25 cellular contexts compared by ENCODE assay signal in the genomic region with DNA sequence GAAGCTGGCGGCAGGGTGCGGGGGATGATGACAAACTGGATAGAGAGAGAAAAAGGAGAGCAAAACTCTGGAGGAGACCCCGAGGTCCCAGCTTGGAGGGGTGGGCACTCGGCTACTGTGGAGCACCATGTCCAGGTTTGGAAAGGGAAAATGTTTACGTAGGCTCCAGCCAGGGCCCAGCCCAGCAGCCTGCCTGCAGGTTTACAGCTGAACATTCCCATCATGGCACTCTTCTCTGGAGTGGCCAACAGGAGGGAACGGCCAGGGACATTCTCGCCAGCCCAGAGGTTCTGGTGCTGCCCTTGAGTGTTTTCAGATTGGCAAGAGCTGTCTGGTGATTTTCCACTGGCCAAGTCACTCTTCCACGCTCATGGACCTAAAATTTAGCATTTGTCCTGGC.
"Had no signal": no experiment of that assay in that cellular context is flagged by ENCODE, and none has a peak within 500 bp of the region (broad histone marks: within the 10 kb centered on the region; RNA-seq: fewer than 3 reads in every experiment).

No MANE protein-coding gene starts in this region.

- H3K4me3 Mint-ChIP-seq: activated CD4-positive, alpha-beta memory T cell treated with anti-CD3 and anti-CD28 coated beads, Interleukin-2, amount 10 ng/mL, durations not matched to agents 7 days and 5 days; activated CD4-positive, alpha-beta T cell treated with anti-CD3 and anti-CD28 coated beads, Interleukin-2, amount 10 ng/mL, durations not matched to agents 7 days and 5 days; activated naive CD8-positive, alpha-beta T cell; activated T-cell treated with anti-CD3 and anti-CD28 coated beads, Interleukin-2, amount 50 U/mL, for 4 hours; activated T-helper 1 cell treated with anti-CD3 and anti-CD28 coated beads, Interleukin-12 subunit alpha, Interleukin-12 subunit beta, Interleukin-2, Interleukin-4 antibody, amounts not matched to agents 30 ng/mL and 10 ng/mL and 1 ng/mL, durations not matched to agents 14 hours and 24 hours and 36 hours; central memory CD8-positive, alpha-beta T cell had no signal

- H3K4me1 Mint-ChIP-seq: activated CD4-positive, alpha-beta memory T cell treated with anti-CD3 and anti-CD28 coated beads, Interleukin-2, amount 10 ng/mL, durations not matched to agents 7 days and 5 days; activated CD4-positive, alpha-beta T cell treated with anti-CD3 and anti-CD28 coated beads, Interleukin-2, amount 10 ng/mL, durations not matched to agents 7 days and 5 days; central memory CD8-positive, alpha-beta T cell had no signal

- H3K9me3 Mint-ChIP-seq: activated CD4-positive, alpha-beta T cell treated with anti-CD3 and anti-CD28 coated beads, Interleukin-2, amount 10 ng/mL, durations not matched to agents 7 days and 5 days; activated T-helper 1 cell treated with anti-CD3 and anti-CD28 coated beads, Interleukin-12 subunit alpha, Interleukin-12 subunit beta, Interleukin-2, Interleukin-4 antibody, amounts not matched to agents 30 ng/mL and 10 ng/mL and 1 ng/mL, durations not matched to agents 14 hours and 24 hours and 36 hours; activated T-helper 2 cell treated with anti-CD3 and anti-CD28 coated beads, Interferon-gamma antibody, Interleukin-2, Interleukin-4, amounts not matched to agents 10 μg/mL and 5 μg/mL and 100 μg/mL, durations not matched to agents 14 hours and 24 hours and 36 hours had no signal

- ATAC-seq: activated T-cell treated with anti-CD3 and anti-CD28 coated beads, Interleukin-2, amount 50 U/mL, for 4 hours; gastrocnemius medialis; heart left ventricle had no signal

- H3K9me3 ChIP-seq: gastrocnemius medialis, heart left ventricle had no signal

- H3K27ac ChIP-seq: brain microvascular endothelial cell, epithelial cell of prostate, gastrocnemius medialis, heart left ventricle had no signal

- H3K36me3 Mint-ChIP-seq: activated naive CD8-positive, alpha-beta T cell had no signal

- H3K36me3 ChIP-seq: brain microvascular endothelial cell, gastrocnemius medialis, heart left ventricle had no signal

- H3K27me3 ChIP-seq: brain microvascular endothelial cell, gastrocnemius medialis, heart left ventricle had no signal

- H3K27ac Mint-ChIP-seq: activated CD4-positive, alpha-beta memory T cell treated with anti-CD3 and anti-CD28 coated beads, Interleukin-2, amount 10 ng/mL, durations not matched to agents 7 days and 5 days; activated CD4-positive, alpha-beta T cell treated with anti-CD3 and anti-CD28 coated beads, Interleukin-2, amount 10 ng/mL, durations not matched to agents 7 days and 5 days; activated naive CD8-positive, alpha-beta T cell; activated T-helper 1 cell treated with anti-CD3 and anti-CD28 coated beads, Interleukin-12 subunit alpha, Interleukin-12 subunit beta, Interleukin-2, Interleukin-4 antibody, amounts not matched to agents 30 ng/mL and 10 ng/mL and 1 ng/mL, durations not matched to agents 14 hours and 24 hours and 36 hours; activated T-helper 2 cell treated with anti-CD3 and anti-CD28 coated beads, Interferon-gamma antibody, Interleukin-2, Interleukin-4, amounts not matched to agents 10 μg/mL and 5 μg/mL and 100 μg/mL, durations not matched to agents 14 hours and 24 hours and 36 hours had no signal

- H3K4me3 ChIP-seq: gastrocnemius medialis, heart left ventricle had no signal

- H3K4me1 ChIP-seq: gastrocnemius medialis, heart left ventricle had no signal

- H3K27me3 Mint-ChIP-seq: activated CD4-positive, alpha-beta memory T cell treated with anti-CD3 and anti-CD28 coated beads, Interleukin-2, amount 10 ng/mL, durations not matched to agents 7 days and 5 days; activated CD4-positive, alpha-beta T cell treated with anti-CD3 and anti-CD28 coated beads, Interleukin-2, amount 10 ng/mL, durations not matched to agents 7 days and 5 days; activated naive CD8-positive, alpha-beta T cell; central memory CD8-positive, alpha-beta T cell had no signal

- DNase-seq: activated CD4-positive, alpha-beta memory T cell treated with anti-CD3 and anti-CD28 coated beads, Interleukin-2, amount 10 ng/mL, durations not matched to agents 7 days and 5 days; activated CD4-positive, alpha-beta T cell treated with anti-CD3 and anti-CD28 coated beads for 1 hour; activated CD4-positive, alpha-beta T cell treated with anti-CD3 and anti-CD28 coated beads for 4 hours; activated CD4-positive, alpha-beta T cell treated with anti-CD3 and anti-CD28 coated beads, Interleukin-2, amount 10 ng/mL, durations not matched to agents 7 days and 5 days; activated CD4-positive, alpha-beta T cell treated with anti-CD3 and anti-CD28 coated beads, Interleukin-2, amount 50 U/mL, for 4 hours; activated gamma-delta T cell; activated naive CD4-positive, alpha-beta T cell treated with anti-CD3 and anti-CD28 coated beads, Interleukin-2, amount 50 U/mL, for 16 hours; activated naive CD4-positive, alpha-beta T cell treated with Interleukin-2 at 50 U/mL for 16 hours; activated T-cell treated with anti-CD3 and anti-CD28 coated beads, Interleukin-2, amount 50 U/mL, for 4 hours; amniotic stem cell; anterior cingulate cortex; brain microvascular endothelial cell; cortex of kidney; dermis blood vessel endothelial cell; effector CD4-positive, alpha-beta T cell; foreskin fibroblast; gastrocnemius medialis; glutamatergic neuron; heart left ventricle; T-helper 2 cell had no signal
